Comparison of ENCODE assay signal across 1 cellular context in genomic region chr7:39623312-39624201, GRCh38.
A peak's percentile ranks its signal among the peaks of the same experiment; 100 is the strongest.
TF ChIP-seq lines count a peak whose summit lies in the region.

TSS of gene RALA (plus strand) at chr7:39623572. CDS start at chr7:39686668, 63,096 bp downstream.

TF ChIP-seq in HepG2, 621 proteins besides CTCF, POLR2A, EP300 and RAD21 (continued from another document and continues in another):
- TF ChIP-seq MYPOP (CRISPR knock-in tag; IDR thresholded peaks at IDR 0.05) (peak; percentile 73), POGK (CRISPR knock-in tag; conservative IDR thresholded peaks at IDR 0.05) (peak; percentile 90; the same call in 1 of the 2 replicates), TBP (CRISPR knock-in tag; IDR thresholded peaks at IDR 0.05) (no peak), BORCS8-MEF2B (CRISPR knock-in tag; IDR thresholded peaks at IDR 0.05) (peak; percentile 66; the same call in 1 of the 2 replicates), ZNF446 (CRISPR knock-in tag; IDR thresholded peaks at IDR 0.05) (no peak), ZNF253 (CRISPR knock-in tag; IDR thresholded peaks at IDR 0.05; ENCODE audit: borderline replicate concordance) (no peak), ZNF235 (CRISPR knock-in tag; IDR thresholded peaks at IDR 0.05; ENCODE audit: borderline replicate concordance) (no peak), DPF2 (CRISPR knock-in tag; IDR thresholded peaks at IDR 0.05; ENCODE audit: borderline replicate concordance, low read depth) (no peak), ZNF205 (CRISPR knock-in tag; IDR thresholded peaks at IDR 0.05) (0 out of 2 replicates have a peak, but pooled peaks have one; percentile 33), ELF3 (CRISPR knock-in tag; IDR thresholded peaks at IDR 0.05) (peak; percentile 11; the same call in 1 of the 2 replicates), SMYD3 (CRISPR knock-in tag; IDR thresholded peaks at IDR 0.05) (no peak), ZNF879 (CRISPR knock-in tag; IDR thresholded peaks at IDR 0.05) (0 out of 2 replicates have a peak, but pooled peaks have one; percentile 38), ATF4 (CRISPR knock-in tag; IDR thresholded peaks at IDR 0.05) (peak in 1 of 2 experiments; percentile 51; a peak in 2 of 4 replicates), ZNF709 (CRISPR knock-in tag; IDR thresholded peaks at IDR 0.05) (peak; percentile 20; the same call in 1 of the 2 replicates), CEBPZ (IDR thresholded peaks at IDR 0.05; ENCODE audit: low read length) (no peak), MYNN (CRISPR knock-in tag; IDR thresholded peaks at IDR 0.05; ENCODE audit: low read depth) (no peak), ZNF883 (CRISPR knock-in tag; IDR thresholded peaks at IDR 0.05; ENCODE audit: not compliant biosample characterization) (peak; percentile 66), ZHX1 (CRISPR knock-in tag; IDR thresholded peaks at IDR 0.05; ENCODE audit: low read depth) (peak; percentile 60; the same call in 1 of the 2 replicates), ZNF639 (CRISPR knock-in tag; conservative IDR thresholded peaks at IDR 0.05) (no peak), MNT (IDR thresholded peaks at IDR 0.05) (no peak), HOXA7 (CRISPR knock-in tag; IDR thresholded peaks at IDR 0.05) (no peak), ZNF598 (CRISPR knock-in tag; IDR thresholded peaks at IDR 0.05; ENCODE audit: borderline replicate concordance) (no peak), SP1 (IDR thresholded peaks at IDR 0.05) (no peak), SP1 (CRISPR knock-in tag; IDR thresholded peaks at IDR 0.05) (no peak), NFYC (CRISPR knock-in tag; IDR thresholded peaks at IDR 0.05) (0 out of 2 replicates have a peak, but pooled peaks have one; percentile 9), ATF2 (CRISPR knock-in tag; IDR thresholded peaks at IDR 0.05) (peak; percentile 43; the same call in 1 of the 2 replicates), MIER2 (CRISPR knock-in tag; IDR thresholded peaks at IDR 0.05) (no peak), ETV5 (CRISPR knock-in tag; IDR thresholded peaks at IDR 0.05; ENCODE audit: borderline replicate concordance) (0 out of 2 replicates have a peak, but pooled peaks have one; percentile 40), CBFB (CRISPR knock-in tag; IDR thresholded peaks at IDR 0.05) (no peak), SIN3A (IDR thresholded peaks at IDR 0.05; ENCODE audit: borderline replicate concordance, low read depth, low read length) (peak; percentile 82; the same call in 1 of the 2 replicates), RFX5 (IDR thresholded peaks at IDR 0.05; ENCODE audit: low read depth, low read length) (no peak), ZUFSP (CRISPR knock-in tag; IDR thresholded peaks at IDR 0.05; ENCODE audit: borderline replicate concordance) (no peak), TGIF2 (CRISPR knock-in tag; IDR thresholded peaks at IDR 0.05) (no peak), RARG (CRISPR knock-in tag; IDR thresholded peaks at IDR 0.05; ENCODE audit: low read depth) (no peak), ELF1 (CRISPR knock-in tag; IDR thresholded peaks at IDR 0.05) (peak; percentile 53; the same call in 1 of the 2 replicates), AGO1 (IDR thresholded peaks at IDR 0.05; ENCODE audit: low read depth, low read length, poor library complexity, severe bottlenecking) (no peak), GRHL1 (CRISPR knock-in tag; conservative IDR thresholded peaks at IDR 0.05) (no peak), ZNF678 (CRISPR knock-in tag; IDR thresholded peaks at IDR 0.05) (no peak), ZBTB1 (CRISPR knock-in tag; IDR thresholded peaks at IDR 0.05; ENCODE audit: borderline replicate concordance) (no peak), IRF9 (CRISPR knock-in tag; IDR thresholded peaks at IDR 0.05; ENCODE audit: borderline replicate concordance) (peak; percentile 55; the same call in 1 of the 2 replicates), MED13 (CRISPR knock-in tag; IDR thresholded peaks at IDR 0.05) (no peak), ZNF350 (CRISPR knock-in tag; IDR thresholded peaks at IDR 0.05; ENCODE audit: borderline replicate concordance, low read depth) (peak; percentile 82; the same call in 1 of the 2 replicates), ZNF263 (CRISPR knock-in tag; IDR thresholded peaks at IDR 0.05) (peak; percentile 99), GZF1 (CRISPR knock-in tag; IDR thresholded peaks at IDR 0.05) (peak; percentile 63; the same call in 1 of the 2 replicates)
